ENCODE assay signal across 28 cellular contexts in genomic region chr4:17265139-17265538, GRCh38.
"Had no signal": no experiment of that assay in that cellular context is flagged by ENCODE, and none has a peak within 500 bp of the region (broad histone marks: within the 10 kb centered on the region; RNA-seq: fewer than 3 reads in every experiment).

No MANE protein-coding gene starts in this region.

- H3K4me3 ChIP-seq: adrenal gland, body of pancreas, cardiac muscle cell, colonic mucosa, gastrocnemius medialis, heart left ventricle had no signal

- H3K27ac ChIP-seq: adrenal gland, body of pancreas, cardiac muscle cell, colonic mucosa, foreskin keratinocyte, gastrocnemius medialis, heart left ventricle, VCaP had no signal

- H3K9me3 ChIP-seq: adrenal gland, body of pancreas, colonic mucosa, gastrocnemius medialis, heart left ventricle had no signal

- H3K36me3 ChIP-seq: adrenal gland, cardiac muscle cell, colonic mucosa, gastrocnemius medialis, heart left ventricle had no signal

- H3K27me3 ChIP-seq: adrenal gland, body of pancreas, cardiac muscle cell, colonic mucosa, foreskin keratinocyte, gastrocnemius medialis, heart left ventricle had no signal

- ATAC-seq: activated CD8-positive, alpha-beta T cell treated with anti-CD3 and anti-CD28 coated beads for 36 hours; activated T-cell treated with anti-CD3 and anti-CD28 coated beads, Interleukin-2, amount 50 U/mL, for 4 hours; activated T-helper 17 cell treated with anti-CD3 and anti-CD28 coated beads, Interleukin-2, amount 50 U/mL, for 72 hours; body of pancreas; esophagus mucosa; foreskin keratinocyte; gastrocnemius medialis; heart left ventricle; WTC11 had no signal

- DNase-seq: activated CD4-positive, alpha-beta T cell treated with anti-CD3 and anti-CD28 coated beads for 48 hours; activated CD4-positive, alpha-beta T cell treated with anti-CD3 and anti-CD28 coated beads, Interleukin-2, amount 50 U/mL, for 1 hour; activated CD4-positive, alpha-beta T cell treated with anti-CD3 and anti-CD28 coated beads, Interleukin-2, amount 50 U/mL, for 48 hours; activated CD8-positive, alpha-beta memory T cell treated with anti-CD3 and anti-CD28 coated beads for 24 hours; activated CD8-positive, alpha-beta T cell treated with anti-CD3 and anti-CD28 coated beads for 36 hours; activated effector memory CD4-positive, alpha-beta T cell treated with Interleukin-2 at 50 U/mL for 16 hours; activated gamma-delta T cell treated with Interleukin-2 at 50 U/mL for 16 hours; activated naive CD4-positive, alpha-beta T cell treated with anti-CD3 and anti-CD28 coated beads, Interleukin-2, amount 50 U/mL, for 16 hours; activated naive CD4-positive, alpha-beta T cell treated with Interleukin-2 at 50 U/mL for 16 hours; activated T-cell treated with anti-CD3 and anti-CD28 coated beads, Interleukin-2, amount 50 U/mL, for 4 hours; adrenal gland; aorta; body of pancreas; central memory CD4-positive, alpha-beta T cell; cerebellar nuclear complex; colonic mucosa; effector memory CD4-positive, alpha-beta T cell; endodermal cell; foreskin keratinocyte; gastrocnemius medialis; glutamatergic neuron; heart left ventricle; T-helper 2 cell had no signal

- H3K4me1 ChIP-seq: adrenal gland, body of pancreas, colonic mucosa, foreskin keratinocyte, gastrocnemius medialis, heart left ventricle had no signal
